1 cellular context compared by ENCODE assay signal in the genomic region with DNA sequence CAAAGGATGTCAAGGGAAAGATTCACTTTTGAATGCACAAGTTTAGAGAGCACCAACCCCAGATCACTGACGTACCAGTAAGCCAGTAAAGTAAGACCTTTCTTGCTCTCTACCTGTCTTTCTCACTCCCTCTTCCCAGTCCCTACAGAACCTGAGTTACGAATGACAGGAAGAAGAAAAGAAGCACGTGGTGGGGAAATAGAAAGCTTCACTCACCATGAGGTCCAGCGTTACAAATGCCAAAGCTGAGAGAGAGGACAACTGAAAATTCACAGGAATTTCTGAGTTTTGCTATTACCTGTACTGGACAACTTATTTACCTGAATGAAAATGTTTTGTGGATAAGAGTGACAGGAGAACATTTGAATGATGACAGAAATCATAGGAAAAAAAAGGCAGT.
TF ChIP-seq lines count a peak whose summit lies in the region.

No MANE protein-coding gene starts in this region.

TF ChIP-seq in GM23338, 12 proteins besides CTCF, POLR2A, EP300 and RAD21 (continued from another document):
- TF ChIP-seq, protein P1, sequence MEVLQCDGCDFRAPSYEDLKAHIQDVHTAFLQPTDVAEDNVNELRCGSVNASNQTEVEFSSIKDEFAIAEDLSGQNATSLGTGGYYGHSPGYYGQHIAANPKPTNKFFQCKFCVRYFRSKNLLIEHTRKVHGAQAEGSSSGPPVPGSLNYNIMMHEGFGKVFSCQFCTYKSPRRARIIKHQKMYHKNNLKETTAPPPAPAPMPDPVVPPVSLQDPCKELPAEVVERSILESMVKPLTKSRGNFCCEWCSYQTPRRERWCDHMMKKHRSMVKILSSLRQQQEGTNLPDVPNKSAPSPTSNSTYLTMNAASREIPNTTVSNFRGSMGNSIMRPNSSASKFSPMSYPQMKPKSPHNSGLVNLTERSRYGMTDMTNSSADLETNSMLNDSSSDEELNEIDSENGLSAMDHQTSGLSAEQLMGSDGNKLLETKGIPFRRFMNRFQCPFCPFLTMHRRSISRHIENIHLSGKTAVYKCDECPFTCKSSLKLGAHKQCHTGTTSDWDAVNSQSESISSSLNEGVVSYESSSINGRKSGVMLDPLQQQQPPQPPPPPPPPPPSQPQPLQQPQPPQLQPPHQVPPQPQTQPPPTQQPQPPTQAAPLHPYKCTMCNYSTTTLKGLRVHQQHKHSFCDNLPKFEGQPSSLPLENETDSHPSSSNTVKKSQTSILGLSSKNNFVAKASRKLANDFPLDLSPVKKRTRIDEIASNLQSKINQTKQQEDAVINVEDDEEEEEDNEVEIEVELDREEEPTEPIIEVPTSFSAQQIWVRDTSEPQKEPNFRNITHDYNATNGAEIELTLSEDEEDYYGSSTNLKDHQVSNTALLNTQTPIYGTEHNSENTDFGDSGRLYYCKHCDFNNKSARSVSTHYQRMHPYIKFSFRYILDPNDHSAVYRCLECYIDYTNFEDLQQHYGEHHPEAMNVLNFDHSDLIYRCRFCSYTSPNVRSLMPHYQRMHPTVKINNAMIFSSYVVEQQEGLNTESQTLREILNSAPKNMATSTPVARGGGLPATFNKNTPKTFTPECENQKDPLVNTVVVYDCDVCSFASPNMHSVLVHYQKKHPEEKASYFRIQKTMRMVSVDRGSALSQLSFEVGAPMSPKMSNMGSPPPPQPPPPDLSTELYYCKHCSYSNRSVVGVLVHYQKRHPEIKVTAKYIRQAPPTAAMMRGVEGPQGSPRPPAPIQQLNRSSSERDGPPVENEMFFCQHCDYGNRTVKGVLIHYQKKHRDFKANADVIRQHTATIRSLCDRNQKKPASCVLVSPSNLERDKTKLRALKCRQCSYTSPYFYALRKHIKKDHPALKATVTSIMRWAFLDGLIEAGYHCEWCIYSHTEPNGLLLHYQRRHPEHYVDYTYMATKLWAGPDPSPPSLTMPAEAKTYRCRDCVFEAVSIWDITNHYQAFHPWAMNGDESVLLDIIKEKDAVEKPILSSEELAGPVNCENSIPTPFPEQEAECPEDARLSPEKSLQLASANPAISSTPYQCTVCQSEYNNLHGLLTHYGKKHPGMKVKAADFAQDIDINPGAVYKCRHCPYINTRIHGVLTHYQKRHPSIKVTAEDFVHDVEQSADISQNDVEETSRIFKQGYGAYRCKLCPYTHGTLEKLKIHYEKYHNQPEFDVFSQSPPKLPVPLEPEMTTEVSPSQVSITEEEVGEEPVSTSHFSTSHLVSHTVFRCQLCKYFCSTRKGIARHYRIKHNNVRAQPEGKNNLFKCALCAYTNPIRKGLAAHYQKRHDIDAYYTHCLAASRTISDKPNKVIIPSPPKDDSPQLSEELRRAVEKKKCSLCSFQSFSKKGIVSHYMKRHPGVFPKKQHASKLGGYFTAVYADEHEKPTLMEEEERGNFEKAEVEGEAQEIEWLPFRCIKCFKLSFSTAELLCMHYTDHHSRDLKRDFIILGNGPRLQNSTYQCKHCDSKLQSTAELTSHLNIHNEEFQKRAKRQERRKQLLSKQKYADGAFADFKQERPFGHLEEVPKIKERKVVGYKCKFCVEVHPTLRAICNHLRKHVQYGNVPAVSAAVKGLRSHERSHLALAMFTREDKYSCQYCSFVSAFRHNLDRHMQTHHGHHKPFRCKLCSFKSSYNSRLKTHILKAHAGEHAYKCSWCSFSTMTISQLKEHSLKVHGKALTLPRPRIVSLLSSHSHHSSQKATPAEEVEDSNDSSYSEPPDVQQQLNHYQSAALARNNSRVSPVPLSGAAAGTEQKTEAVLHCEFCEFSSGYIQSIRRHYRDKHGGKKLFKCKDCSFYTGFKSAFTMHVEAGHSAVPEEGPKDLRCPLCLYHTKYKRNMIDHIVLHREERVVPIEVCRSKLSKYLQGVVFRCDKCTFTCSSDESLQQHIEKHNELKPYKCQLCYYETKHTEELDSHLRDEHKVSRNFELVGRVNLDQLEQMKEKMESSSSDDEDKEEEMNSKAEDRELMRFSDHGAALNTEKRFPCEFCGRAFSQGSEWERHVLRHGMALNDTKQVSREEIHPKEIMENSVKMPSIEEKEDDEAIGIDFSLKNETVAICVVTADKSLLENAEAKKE (CRISPR knock-in tag; IDR thresholded peaks at IDR 0.05), result no peak
- no peak for TF ChIP-seq EZH2 (IDR thresholded peaks at IDR 0.05; ENCODE audit: low read depth, unreplicated experiment)
- no peak for TF ChIP-seq NANOG (IDR thresholded peaks at IDR 0.05; ENCODE audit: borderline replicate concordance)
- TF ChIP-seq JUNB (IDR thresholded peaks at IDR 0.05; ENCODE audit: unreplicated experiment), result no peak
- TF ChIP-seq STAT1 (IDR thresholded peaks at IDR 0.05; ENCODE audit: unreplicated experiment), result no peak
